In the genomic region with DNA sequence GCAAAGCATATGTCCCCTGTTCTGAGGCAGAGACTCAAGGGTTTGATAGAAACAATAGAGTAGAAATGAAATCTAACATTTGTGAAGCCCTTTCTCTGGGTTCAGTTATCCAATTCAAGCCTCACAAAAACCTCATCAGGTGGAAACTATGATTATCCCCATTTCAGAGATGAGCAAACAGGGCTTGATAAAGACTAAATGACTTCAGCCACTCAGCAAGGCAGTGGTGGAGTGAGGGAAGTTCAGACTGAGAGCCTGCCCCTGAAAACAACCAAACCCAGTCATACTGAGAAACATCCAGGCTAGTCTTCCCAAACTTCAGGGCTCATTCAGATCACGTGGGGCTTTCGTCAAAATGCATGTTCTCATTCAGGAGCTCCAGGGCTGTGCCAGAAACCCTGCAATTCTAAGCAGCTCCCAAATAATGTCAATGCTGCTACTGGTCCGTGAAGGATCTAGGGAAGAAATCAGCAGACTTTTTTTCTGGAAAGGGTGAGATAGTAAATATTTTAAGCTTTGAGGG, we compare ENCODE assay signal across 14 cellular contexts.
DNase-seq lines count a peak whose midpoint lies in the region; ATAC-seq, FAIRE-seq and TF ChIP-seq lines count a peak whose summit lies in the region.
"Had no signal": no experiment of that assay in that cellular context is flagged by ENCODE, and none has a peak within 500 bp of the region (broad histone marks: within the 10 kb centered on the region; RNA-seq: fewer than 3 reads in every experiment).

No MANE protein-coding gene starts in this region.

- H3K4me2 ChIP-seq in OCI-LY3 (ENCODE audit: low read length) = peak overlapping the region; percentile 63

- peak overlapping the region; percentile 28; the same call in 1 of the 2 replicates for H3K4me3 ChIP-seq in OCI-LY3 (ENCODE audit: low read length)
- H3K4me3 ChIP-seq in CD4-positive, alpha-beta memory T cell (ENCODE audit: low read length in 2 of 2) = no peak overlapping the region
- H3K4me3 ChIP-seq: breast epithelium had no signal

- H3K9ac ChIP-seq in OCI-LY3 (ENCODE audit: low read length) = no peak overlapping the region

- no peak for TF ChIP-seq CTCF in OCI-LY3 (IDR thresholded peaks at IDR 0.05; ENCODE audit: low read depth, low read length)

- H3K4me3 Mint-ChIP-seq in CD4-positive, alpha-beta memory T cell = no peak overlapping the region
- H3K4me3 Mint-ChIP-seq: neural crest cell had no signal

- no peak overlapping the region for H3K27ac Mint-ChIP-seq in CD4-positive, alpha-beta memory T cell

- peaks cover under 1 to 2% of the 10 kb centered on the region in 2 donors for H3K27me3 Mint-ChIP-seq in CD4-positive, alpha-beta memory T cell

- peaks cover 0 to 5% (median 0%) of the 10 kb centered on the region in 4 donors for H3K4me1 Mint-ChIP-seq in CD4-positive, alpha-beta memory T cell

- no peak overlapping the region for H3K27ac ChIP-seq in OCI-LY3 (ENCODE audit: low read length)
- H3K27ac ChIP-seq in CD4-positive, alpha-beta memory T cell (ENCODE audit: low read depth, low read length) = no peak overlapping the region

- no peak for TF ChIP-seq POLR2A in GM12892 (IDR thresholded peaks at IDR 0.05; ENCODE audit: low read depth, low read length)

- no peaks in the 10 kb centered on the region for H3K36me3 Mint-ChIP-seq in CD4-positive, alpha-beta memory T cell

- peaks cover 21% of the 10 kb centered on the region for H3K4me1 ChIP-seq in OCI-LY3 (ENCODE audit: low read length)
- no peaks in the 10 kb centered on the region for H3K4me1 ChIP-seq in CD4-positive, alpha-beta memory T cell (ENCODE audit: insufficient read depth, low read length)
- H3K4me1 ChIP-seq: BE2C had no signal

- peak; percentile 27 for ATAC-seq in GM19397 (IDR thresholded peaks at IDR 0.05; ENCODE audit: unreplicated experiment)
- peak; percentile 66 for ATAC-seq in HG02885 (IDR thresholded peaks at IDR 0.05; ENCODE audit: poor library complexity, unreplicated experiment)
- no peak for ATAC-seq in GM21786 (IDR thresholded peaks at IDR 0.05; ENCODE audit: unreplicated experiment)

- CTCF ChIA-PET in CD4-positive, alpha-beta memory T cell (lab: Charles Lee; ENCODE audit: partially characterized antibody) = no interaction called here

- DNase-seq in GM12892 (ENCODE audit: insufficient read length) = no peak
- DNase-seq in NK-92 treated with Interleukin-12 subunit alpha and Interleukin-12 subunit beta, amount 100 ng/mL, for 24 hours (lab: John Stamatoyannopoulos, UW) = no peak
- DNase-seq in CD4-positive, alpha-beta memory T cell = no peak
- DNase-seq in SKM-1 treated with dmso at 0.1 percent for 144 hours (lab: John Stamatoyannopoulos, UW; ENCODE audit: unreplicated experiment) = no peak
- DNase-seq: activated CD8-positive, alpha-beta memory T cell treated with anti-CD3 and anti-CD28 coated beads, Interleukin-2, amount 50 U/mL, for 48 hours; BE2C; stimulated activated CD4-positive, alpha-beta T cell treated with anti-CD3 and anti-CD28 coated beads, Interleukin-15, amount 100 ng/mL, for 24 hours; stimulated activated naive CD4-positive, alpha-beta T cell treated with Interleukin-2 at 50 U/mL for 16 hours had no signal

- POLR2A ChIA-PET in CD4-positive, alpha-beta memory T cell (lab: Charles Lee; ENCODE audit: partially characterized antibody) = no interaction called here

- no peaks in the 10 kb centered on the region for H4K20me1 ChIP-seq in OCI-LY3 (ENCODE audit: insufficient read depth, low read length)

- H3K9me3 Mint-ChIP-seq in CD4-positive, alpha-beta memory T cell = no peaks in the 10 kb centered on the region
- H3K9me3 Mint-ChIP-seq: neural crest cell had no signal

- H3K27me3 ChIP-seq in OCI-LY3 (ENCODE audit: low read depth, low read length) = no peaks in the 10 kb centered on the region
- no peaks in the 10 kb centered on the region for H3K27me3 ChIP-seq in CD4-positive, alpha-beta memory T cell (ENCODE audit: insufficient read depth, low read length)
- H3K27me3 ChIP-seq: BE2C, breast epithelium had no signal

- no peaks in the 10 kb centered on the region for H3K9me3 ChIP-seq in OCI-LY3 (ENCODE audit: insufficient read depth, low read length)
- H3K9me3 ChIP-seq in CD4-positive, alpha-beta memory T cell (ENCODE audit: control insufficient read depth in 1 of 2, low read length in 2 of 2) = no peaks in the 10 kb centered on the region
- H3K9me3 ChIP-seq: BE2C, breast epithelium had no signal

- H3K79me2 ChIP-seq in OCI-LY3 (ENCODE audit: low read length) = no peaks in the 10 kb centered on the region

- FAIRE-seq in GM12892 (lab: Jason Lieb, UNC) = peak; percentile 5

- intact Hi-C loops in CD4-positive, alpha-beta memory T cell (cut with micrococcal nuclease) = no loop called here

- 0 out of 2 replicates have a peak overlapping the region, but pooled peaks have one; percentile 74 for H2AFZ ChIP-seq in OCI-LY3 (ENCODE audit: low read depth, low read length)

- H3K36me3 ChIP-seq in OCI-LY3 (replicated peaks; ENCODE audit: low read depth, low read length) = no peaks in the 10 kb centered on the region
- no peaks in the 10 kb centered on the region for H3K36me3 ChIP-seq in CD4-positive, alpha-beta memory T cell (ENCODE audit: insufficient read depth, low read length)
- H3K36me3 ChIP-seq: BE2C, breast epithelium had no signal
